1 cellular context compared by ENCODE assay signal in genomic region chr7:591856-592628, GRCh38.
TF ChIP-seq lines count a peak whose summit lies in the region.

No MANE protein-coding gene starts in this region.

TF ChIP-seq in K562, 482 proteins besides CTCF, POLR2A, EP300 and RAD21 (continued from another document and continues in another):
- no peak for TF ChIP-seq ZNF512 (tag; IDR thresholded peaks at IDR 0.05)
- no peak for TF ChIP-seq CBX2 (IDR thresholded peaks at IDR 0.05; ENCODE audit: insufficient read depth, low read length, poor library complexity, severe bottlenecking)
- TF ChIP-seq THAP7 (CRISPR knock-in tag; IDR thresholded peaks at IDR 0.05) = no peak
- TF ChIP-seq FOSL1 (tag; conservative IDR thresholded peaks at IDR 0.05) = peak; percentile 40; the same call in 1 of the 2 replicates
- no peak for TF ChIP-seq E2F8 (IDR thresholded peaks at IDR 0.05; ENCODE audit: low read depth, partially characterized antibody)
- TF ChIP-seq HDGF (IDR thresholded peaks at IDR 0.05) = no peak
- no peak for TF ChIP-seq MITF (IDR thresholded peaks at IDR 0.05)
- TF ChIP-seq POLR2B (IDR thresholded peaks at IDR 0.05; ENCODE audit: low read depth, partially characterized antibody) = no peak
- no peak for TF ChIP-seq TCF7 (IDR thresholded peaks at IDR 0.05; ENCODE audit: borderline replicate concordance)
- TF ChIP-seq MAFG (tag; conservative IDR thresholded peaks at IDR 0.05) = peak; percentile 87
- no peak for TF ChIP-seq NFIX (CRISPR knock-in tag; IDR thresholded peaks at IDR 0.05; ENCODE audit: low read depth)
- no peak for TF ChIP-seq MTA2 (IDR thresholded peaks at IDR 0.05; ENCODE audit: low read depth)
- no peak for TF ChIP-seq SAFB2 (IDR thresholded peaks at IDR 0.05; ENCODE audit: borderline replicate concordance, low read depth, low read length, severe bottlenecking)
- TF ChIP-seq NKRF (IDR thresholded peaks at IDR 0.05; ENCODE audit: borderline replicate concordance) = no peak
- no peak for TF ChIP-seq ZNF583 (CRISPR knock-in tag; IDR thresholded peaks at IDR 0.05)
- no peak for TF ChIP-seq ZNF444 (CRISPR knock-in tag; IDR thresholded peaks at IDR 0.05)
- TF ChIP-seq ILK (tag; IDR thresholded peaks at IDR 0.05; ENCODE audit: borderline replicate concordance, low read depth) = no peak
- TF ChIP-seq SRSF3 (IDR thresholded peaks at IDR 0.05; ENCODE audit: insufficient read depth, low read length) = no peak
- TF ChIP-seq NFRKB (IDR thresholded peaks at IDR 0.05; ENCODE audit: low read depth) = peak; percentile 71
- no peak for TF ChIP-seq ZNF830 (CRISPR knock-in tag; IDR thresholded peaks at IDR 0.05)
- no peak for TF ChIP-seq GABPB2 (CRISPR knock-in tag; conservative IDR thresholded peaks at IDR 0.05)
- no peak for TF ChIP-seq KDM5B (IDR thresholded peaks at IDR 0.05; ENCODE audit: insufficient replicate concordance, low read depth, low read length)
- no peak for TF ChIP-seq JUNB (CRISPR knock-in tag; conservative IDR thresholded peaks at IDR 0.05)
- no peak for TF ChIP-seq ZNF764 (CRISPR knock-in tag; IDR thresholded peaks at IDR 0.05; ENCODE audit: low read depth)
- TF ChIP-seq ZNF324 (CRISPR knock-in tag; IDR thresholded peaks at IDR 0.05) = no peak
- no peak; the same call in 1 of the 2 replicates for TF ChIP-seq HDAC8 (tag; IDR thresholded peaks at IDR 0.05)
- no peak for TF ChIP-seq ZZZ3 (IDR thresholded peaks at IDR 0.05)
- TF ChIP-seq NR1H2 (CRISPR knock-in tag; IDR thresholded peaks at IDR 0.05) = no peak
- no peak for TF ChIP-seq ZNF239 (CRISPR knock-in tag; IDR thresholded peaks at IDR 0.05)
- no peak for TF ChIP-seq SFPQ (IDR thresholded peaks at IDR 0.05; ENCODE audit: low read depth, low read length)
- TF ChIP-seq TFAP4 (CRISPR knock-in tag; IDR thresholded peaks at IDR 0.05; ENCODE audit: borderline replicate concordance) = no peak
- no peak for TF ChIP-seq HDAC3 (IDR thresholded peaks at IDR 0.05; ENCODE audit: borderline replicate concordance, partially characterized antibody)
- TF ChIP-seq ZBTB2 (IDR thresholded peaks at IDR 0.05) = peak; percentile 52; the same call in 1 of the 2 replicates
- no peak for TF ChIP-seq ZNF511 (CRISPR knock-in tag; IDR thresholded peaks at IDR 0.05)
- no peak for TF ChIP-seq ZNF407 (IDR thresholded peaks at IDR 0.05; ENCODE audit: low read depth)
- no peak for TF ChIP-seq DNMT1 (IDR thresholded peaks at IDR 0.05)
- no peak for TF ChIP-seq ZNF644 (tag; IDR thresholded peaks at IDR 0.05; ENCODE audit: low read depth)
- no peak for TF ChIP-seq HNRNPK (IDR thresholded peaks at IDR 0.05; ENCODE audit: low read depth, low read length, poor library complexity, severe bottlenecking)
